1 cellular context compared by ENCODE assay signal in genomic region chr22:23070418-23071162, GRCh38.
TF ChIP-seq lines count a peak whose summit lies in the region.

Gene GNAZ (plus strand): TSS chr22:23070519. CDS start chr22:23095696, 25,177 bp downstream.

TF ChIP-seq in HepG2, 621 proteins besides CTCF, POLR2A, EP300 and RAD21 (continued from another document):
- no peak for TF ChIP-seq ZBTB7A (CRISPR knock-in tag; IDR thresholded peaks at IDR 0.05)
- no peak for TF ChIP-seq CHD4 (IDR thresholded peaks at IDR 0.05; ENCODE audit: borderline replicate concordance, low read length)
